13 cellular contexts compared by ENCODE assay signal in genomic region chr9:109956811-109957440, GRCh38.
DNase-seq lines count a peak whose midpoint lies in the region; FAIRE-seq and TF ChIP-seq lines count a peak whose summit lies in the region.
"Had no signal": no experiment of that assay in that cellular context is flagged by ENCODE, and none has a peak within 500 bp of the region (broad histone marks: within the 10 kb centered on the region; RNA-seq: fewer than 3 reads in every experiment).

No MANE protein-coding gene starts in this region.

- DNase-seq in DMS 273 treated with DMSO at 0.1 percent for 48 hours (lab: John Stamatoyannopoulos, UW) (peak; percentile 92), MV-4-11 (lab: John Stamatoyannopoulos, UW) (peak; percentile 44), astrocyte (ENCODE audit: low read depth) (no peak), neural progenitor cell (ENCODE audit: low spot score) (peak; percentile 55), HK-2 (ENCODE audit: unreplicated experiment) (no peak), GM19240 (ENCODE audit: insufficient read length, low spot score) (no peak), inferior parietal cortex (ENCODE audit: extremely low spot score) (no peak)
- DNase-seq: activated CD4-positive, alpha-beta memory T cell treated with anti-CD3 and anti-CD28 coated beads, Interleukin-2, amount 10 ng/mL, durations not matched to agents 7 days and 5 days; activated naive CD4-positive, alpha-beta T cell; Caco-2; HCEC 1CT; NCI-H1092 treated with DMSO at 0.1 percent for 48 hours; T-helper 1 cell had no signal

- H3K9me3 ChIP-seq in astrocyte (ENCODE audit: insufficient read depth, low read depth, low read length), result no peaks in the 10 kb centered on the region
- no peaks in the 10 kb centered on the region for H3K9me3 ChIP-seq in neural progenitor cell (ENCODE audit: low read depth)
- H3K9me3 ChIP-seq: Caco-2 had no signal

- no peak overlapping the region for H3K27ac ChIP-seq in astrocyte (ENCODE audit: low read depth, low read length)
- peak overlapping the region; percentile 74 for H3K27ac ChIP-seq in neural progenitor cell

- no peaks in the 10 kb centered on the region for H3K36me3 ChIP-seq in astrocyte (ENCODE audit: insufficient read depth, low read length)
- no peaks in the 10 kb centered on the region for H3K36me3 ChIP-seq in neural progenitor cell

- H3K9ac ChIP-seq in astrocyte (ENCODE audit: low read length) (no peak overlapping the region), neural progenitor cell (no peak overlapping the region)

- H3K4me3 Mint-ChIP-seq in astrocyte (ENCODE audit: unreplicated experiment) (no peak overlapping the region), neural progenitor cell (no peak overlapping the region)
- H3K4me3 Mint-ChIP-seq: activated CD4-positive, alpha-beta memory T cell treated with anti-CD3 and anti-CD28 coated beads, Interleukin-2, amount 10 ng/mL, durations not matched to agents 7 days and 5 days had no signal

- FAIRE-seq in astrocyte (lab: Jason Lieb, UNC), result peak; percentile 9

- H3K36me3 Mint-ChIP-seq in astrocyte (ENCODE audit: low read depth, unreplicated experiment), result peaks cover 18% of the 10 kb centered on the region
- no peaks in the 10 kb centered on the region for H3K36me3 Mint-ChIP-seq in neural progenitor cell

- H3K4me2 ChIP-seq in astrocyte (ENCODE audit: low read length) (no peak overlapping the region), neural progenitor cell (peak overlapping the region; percentile 49)

- H3K27me3 ChIP-seq in astrocyte (ENCODE audit: insufficient read depth, low read length), result no peaks in the 10 kb centered on the region
- no peaks in the 10 kb centered on the region for H3K27me3 ChIP-seq in neural progenitor cell

- H3K27me3 Mint-ChIP-seq in astrocyte (ENCODE audit: low read depth, unreplicated experiment), result no peaks in the 10 kb centered on the region
- H3K27me3 Mint-ChIP-seq in neural progenitor cell (ENCODE audit: insufficient read depth, low read depth), result no peaks in the 10 kb centered on the region
- H3K27me3 Mint-ChIP-seq: activated CD4-positive, alpha-beta memory T cell treated with anti-CD3 and anti-CD28 coated beads, Interleukin-2, amount 10 ng/mL, durations not matched to agents 7 days and 5 days had no signal

- H3F3A ChIP-seq in neural progenitor cell (ENCODE audit: low read depth), result peaks cover 17% of the 10 kb centered on the region

- H3K4me1 Mint-ChIP-seq in astrocyte (ENCODE audit: low read depth, unreplicated experiment), result peaks cover 8% of the 10 kb centered on the region
- peaks cover 34% of the 10 kb centered on the region for H3K4me1 Mint-ChIP-seq in neural progenitor cell

- no peaks in the 10 kb centered on the region for H3K9me3 Mint-ChIP-seq in astrocyte (ENCODE audit: unreplicated experiment)
- H3K9me3 Mint-ChIP-seq in neural progenitor cell, result no peaks in the 10 kb centered on the region
- H3K9me3 Mint-ChIP-seq: activated CD4-positive, alpha-beta memory T cell treated with anti-CD3 and anti-CD28 coated beads, Interleukin-2, amount 10 ng/mL, durations not matched to agents 7 days and 5 days had no signal

- H3K79me2 ChIP-seq in astrocyte (ENCODE audit: insufficient read depth, low read length) (no peaks in the 10 kb centered on the region), neural progenitor cell (ENCODE audit: low read depth) (no peaks in the 10 kb centered on the region)

- no peak overlapping the region for H3K4me3 ChIP-seq in astrocyte (ENCODE audit: insufficient read depth, low read depth, low read length)
- H3K4me3 ChIP-seq in neural progenitor cell, result no peak overlapping the region

- TF ChIP-seq CTCF in astrocyte (IDR thresholded peaks at IDR 0.05; ENCODE audit: insufficient read depth, low read depth, low read length), result no peak
- no peak for TF ChIP-seq CTCF in neural progenitor cell (IDR thresholded peaks at IDR 0.05)

- H2AFZ ChIP-seq in astrocyte (ENCODE audit: low read depth, low read length) (no peak overlapping the region), neural progenitor cell (replicated peaks) (peak overlapping the region; percentile 80)

- no peaks in the 10 kb centered on the region for H3K4me1 ChIP-seq in astrocyte (ENCODE audit: insufficient read depth, low read length)
- peaks cover 23% of the 10 kb centered on the region for H3K4me1 ChIP-seq in neural progenitor cell
- H3K4me1 ChIP-seq: Caco-2 had no signal

- peaks cover 13% of the 10 kb centered on the region for H4K20me1 ChIP-seq in astrocyte (ENCODE audit: insufficient read depth, low read length)
- H4K20me1 ChIP-seq in neural progenitor cell (ENCODE audit: low read depth), result no peaks in the 10 kb centered on the region

- H3K27ac Mint-ChIP-seq in astrocyte (ENCODE audit: unreplicated experiment), result no peak overlapping the region
- peak overlapping the region; percentile 3 for H3K27ac Mint-ChIP-seq in neural progenitor cell
- H3K27ac Mint-ChIP-seq: activated CD4-positive, alpha-beta memory T cell treated with anti-CD3 and anti-CD28 coated beads, Interleukin-2, amount 10 ng/mL, durations not matched to agents 7 days and 5 days had no signal

Comparison
In these comparisons a context has a peak if more than half of its experiments do, and no peak if none do; other contexts are left out.
1. DNase-seq: peak in DMS 273 treated with DMSO at 0.1 percent for 48 hours (single experiment), MV-4-11 (single experiment) and neural progenitor cell (single experiment); none in astrocyte (single experiment), HK-2 (single experiment), GM19240 (single experiment) and inferior parietal cortex (single experiment).